Comparison of ENCODE assay signal across 8 cellular contexts in the genomic region with DNA sequence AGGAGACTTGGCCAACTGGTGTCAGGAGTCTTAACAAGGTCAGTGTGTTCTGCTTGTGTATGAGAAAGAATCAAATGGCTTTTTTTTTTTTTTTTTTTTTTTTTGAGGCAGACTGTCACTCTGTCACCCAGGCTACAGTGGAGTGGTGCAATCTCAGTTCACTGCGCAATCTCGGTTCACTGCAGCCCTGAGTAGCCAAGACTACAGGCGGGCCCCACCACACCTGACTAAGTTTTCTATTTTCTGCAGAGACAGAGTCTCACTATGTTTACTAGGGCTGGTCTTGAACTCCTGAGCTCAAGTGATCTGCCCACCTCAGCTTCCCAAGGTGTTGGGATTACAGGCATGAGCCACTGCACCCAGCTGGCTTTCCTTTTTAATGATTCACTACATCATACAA. TPM values are rescaled to one million over a fixed set of nuclear protein-coding genes. Genes with fewer than 3 reads are reported as not detected.
DNase-seq lines count a peak whose midpoint lies in the region; TF ChIP-seq lines count a peak whose summit lies in the region.
"Had no signal": no experiment of that assay in that cellular context is flagged by ENCODE, and none has a peak within 500 bp of the region (broad histone marks: within the 10 kb centered on the region; RNA-seq: fewer than 3 reads in every experiment).

No MANE protein-coding gene starts in this region.

- H3K4me1 ChIP-seq in mononuclear cell (ENCODE audit: insufficient read depth, low read length), result peaks cover 35% of the 10 kb centered on the region
- H3K4me1 ChIP-seq in suprapubic skin, result peaks cover 20% of the 10 kb centered on the region
- H3K4me1 ChIP-seq in tibial artery, result peaks cover 0 to 9% (median 2%) of the 10 kb centered on the region in 4 donors
- H3K4me1 ChIP-seq in esophagus muscularis mucosa, result peaks cover 5 to 35% (median 16%) of the 10 kb centered on the region in 4 donors

- DNase-seq in SKM-1 (lab: John Stamatoyannopoulos, UW; ENCODE audit: unreplicated experiment), result peak; percentile 15
- DNase-seq in activated T-cell treated with anti-CD3 and anti-CD28 coated beads for 48 hours (ENCODE audit: low read depth), result peak; percentile 57
- no peak for DNase-seq in suprapubic skin (ENCODE audit: low spot score in 2 of 2)
- no peak for DNase-seq in tibial artery
- DNase-seq in esophagus muscularis mucosa (ENCODE audit: extremely low spot score), result no peak
- DNase-seq in mesothelial cell of epicardium (ENCODE audit: low spot score in 2 of 2, unreplicated experiment in 2 of 2), result no peak
- DNase-seq: NCI-H1105 treated with DMSO at 0.1 percent for 48 hours had no signal

- 62% methylated on average over 3 of the region's 3 CpGs for WGBS in suprapubic skin
- 73% methylated on average over 3 of the region's 3 CpGs for WGBS in esophagus muscularis mucosa

- H3K36me3 ChIP-seq in suprapubic skin (no peaks in the 10 kb centered on the region), tibial artery (no peaks in the 10 kb centered on the region), esophagus muscularis mucosa (no peaks in the 10 kb centered on the region)

- TF ChIP-seq CTCF in suprapubic skin (IDR thresholded peaks at IDR 0.05) (no peak), tibial artery (IDR thresholded peaks at IDR 0.05) (no peak), esophagus muscularis mucosa (IDR thresholded peaks at IDR 0.05) (no peak), mesothelial cell of epicardium (IDR thresholded peaks at IDR 0.05; ENCODE audit: unreplicated experiment) (no peak)

- no peak overlapping the region for H3K27ac Mint-ChIP-seq in mesothelial cell of epicardium

- H3K4me1 Mint-ChIP-seq in mesothelial cell of epicardium, result peaks cover 24% of the 10 kb centered on the region

- no peak overlapping the region for H3K4me3 Mint-ChIP-seq in mesothelial cell of epicardium

- no peak for TF ChIP-seq EP300 in suprapubic skin (IDR thresholded peaks at IDR 0.05)
- TF ChIP-seq EP300 in esophagus muscularis mucosa (IDR thresholded peaks at IDR 0.05), result no peak

- TF ChIP-seq POLR2A in suprapubic skin (IDR thresholded peaks at IDR 0.05) (no peak), esophagus muscularis mucosa (IDR thresholded peaks at IDR 0.05; ENCODE audit: low read depth) (no peak)

- H3K36me3 Mint-ChIP-seq in mesothelial cell of epicardium, result no peaks in the 10 kb centered on the region

- peak overlapping the region; percentile 20 for H3K4me3 ChIP-seq in mononuclear cell (ENCODE audit: low read length)
- no peak overlapping the region for H3K4me3 ChIP-seq in suprapubic skin
- no peak overlapping the region for H3K4me3 ChIP-seq in tibial artery
- H3K4me3 ChIP-seq in esophagus muscularis mucosa, result no peak overlapping the region

- H3K27ac ChIP-seq in suprapubic skin (peak overlapping the region; percentile 30), tibial artery (no peak overlapping the region), esophagus muscularis mucosa (replicated peaks in 1 of 4) (no peak overlapping the region)

- intact Hi-C loops in tibial artery (cut with DNase I; ENCODE audit: low total_unique reads), result no loop called here
- intact Hi-C loops in esophagus muscularis mucosa (cut with DNase I), result no loop called here

- H3K9me3 ChIP-seq in mononuclear cell (ENCODE audit: low read depth, low read length), result no peaks in the 10 kb centered on the region
- no peaks in the 10 kb centered on the region for H3K9me3 ChIP-seq in suprapubic skin
- H3K9me3 ChIP-seq in tibial artery, result no peaks in the 10 kb centered on the region
- no peaks in the 10 kb centered on the region for H3K9me3 ChIP-seq in esophagus muscularis mucosa

- H3K27me3 ChIP-seq in mononuclear cell (ENCODE audit: insufficient read depth, low read length), result no peaks in the 10 kb centered on the region
- H3K27me3 ChIP-seq in suprapubic skin, result no peaks in the 10 kb centered on the region
- no peaks in the 10 kb centered on the region for H3K27me3 ChIP-seq in tibial artery
- no peaks in the 10 kb centered on the region for H3K27me3 ChIP-seq in esophagus muscularis mucosa

- H3K27me3 Mint-ChIP-seq in mesothelial cell of epicardium (ENCODE audit: low read depth), result peaks cover 2% of the 10 kb centered on the region

- no peaks in the 10 kb centered on the region for H3K9me3 Mint-ChIP-seq in mesothelial cell of epicardium

RNA-seq across cellular contexts. Expression of a gene that starts 3.0 kb away (rescaled TPM):
- total RNA-seq in mononuclear cell (360 TPM), suprapubic skin (1 to 10 TPM in 3 of 4 donors, under 1 TPM in 1; 0.73 to 7.1 (median 4.2) TPM), esophagus muscularis mucosa (10 to 100 TPM in 1 of 4 donors, 1 to 10 TPM in 3; 2.8 to 10.6 (median 4.1) TPM), mesothelial cell of epicardium (0.13 to 0.25 TPM (median 0.13 TPM) in 3 replicates)

Comparison
In these comparisons a context has a peak if more than half of its experiments do, and no peak if none do; other contexts are left out.
1. DNase-seq: peak in SKM-1 (single experiment) and activated T-cell treated with anti-CD3 and anti-CD28 coated beads for 48 hours (single experiment); none in suprapubic skin (0 of 2), tibial artery (0 of 2), esophagus muscularis mucosa (single experiment) and mesothelial cell of epicardium (0 of 2).
2. RNA of a gene that starts 3.0 kb away (total RNA-seq): 360 TPM in mononuclear cell (single experiment); 0.73 to 7.1 TPM in suprapubic skin, 2.8 to 10.6 TPM in esophagus muscularis mucosa and 0.13 to 0.25 TPM in mesothelial cell of epicardium; every median in the first group is over 10 times any median in the second.